Comparison of ENCODE assay signal across 25 cellular contexts in the genomic region with DNA sequence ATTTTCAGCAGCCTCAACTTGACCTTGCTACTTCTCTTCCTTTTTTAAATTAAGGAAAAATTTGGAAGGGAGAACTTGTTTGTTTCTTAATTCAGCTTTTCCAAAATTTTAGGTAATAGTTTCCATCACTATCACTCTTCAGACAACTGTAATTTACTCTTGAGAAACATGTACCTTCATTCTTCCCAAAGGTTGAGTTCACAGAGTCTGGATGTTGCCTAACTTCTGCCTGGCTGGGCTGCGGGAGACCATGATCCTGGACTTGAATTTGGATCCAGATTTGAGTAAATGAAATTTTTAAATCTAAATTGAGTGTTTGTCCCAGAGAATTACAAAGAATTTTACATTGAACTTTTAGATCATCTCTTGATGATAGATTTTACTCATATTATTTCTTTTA.
"Had no signal": no experiment of that assay in that cellular context is flagged by ENCODE, and none has a peak within 500 bp of the region (broad histone marks: within the 10 kb centered on the region; RNA-seq: fewer than 3 reads in every experiment).

No MANE protein-coding gene starts in this region.

- H3K27me3 ChIP-seq: colonic mucosa, dorsolateral prefrontal cortex, esophagus muscularis mucosa, esophagus squamous epithelium, foreskin keratinocyte, gastrocnemius medialis, gastroesophageal sphincter, heart left ventricle, heart right ventricle had no signal

- H3K27ac ChIP-seq: colonic mucosa, coronary artery, dorsolateral prefrontal cortex, epithelial cell of prostate, esophagus muscularis mucosa, esophagus squamous epithelium, foreskin keratinocyte, gastrocnemius medialis, gastroesophageal sphincter, heart left ventricle, heart right ventricle had no signal

- ATAC-seq: effector memory CD8-positive, alpha-beta T cell; esophagus mucosa; foreskin keratinocyte; gastrocnemius medialis; gastroesophageal sphincter; heart left ventricle; heart right ventricle had no signal

- H3K4me3 Mint-ChIP-seq: dendritic cell treated with granulocyte-macrophage colony-stimulating factor and Interleukin-4, amounts not matched to agents 40 ng/mL and 50 ng/mL, for 4 days; effector memory CD8-positive, alpha-beta T cell; endodermal cell had no signal

- H3K27ac Mint-ChIP-seq: dendritic cell treated with granulocyte-macrophage colony-stimulating factor and Interleukin-4, amounts not matched to agents 40 ng/mL and 50 ng/mL, for 4 days; effector memory CD8-positive, alpha-beta T cell had no signal

- H3K27me3 Mint-ChIP-seq: dendritic cell treated with granulocyte-macrophage colony-stimulating factor and Interleukin-4, amounts not matched to agents 40 ng/mL and 50 ng/mL, for 4 days; effector memory CD8-positive, alpha-beta T cell had no signal

- H3K9me3 ChIP-seq: colonic mucosa, esophagus muscularis mucosa, esophagus squamous epithelium, gastrocnemius medialis, gastroesophageal sphincter had no signal

- DNase-seq: colonic mucosa; cortex of kidney; dermis blood vessel endothelial cell; dorsolateral prefrontal cortex; effector CD4-positive, alpha-beta T cell; effector CD8-positive, alpha-beta T cell; effector memory CD4-positive, alpha-beta T cell; effector memory CD8-positive, alpha-beta T cell; endodermal cell; erythroblast; esophagus squamous epithelium; foreskin fibroblast; foreskin keratinocyte; foreskin melanocyte; gastrocnemius medialis; glutamatergic neuron; head of caudate nucleus; heart left ventricle; heart right ventricle had no signal

- H3K9me3 Mint-ChIP-seq: effector memory CD8-positive, alpha-beta T cell had no signal
